Comparison of ENCODE assay signal across 10 cellular contexts in the genomic region with DNA sequence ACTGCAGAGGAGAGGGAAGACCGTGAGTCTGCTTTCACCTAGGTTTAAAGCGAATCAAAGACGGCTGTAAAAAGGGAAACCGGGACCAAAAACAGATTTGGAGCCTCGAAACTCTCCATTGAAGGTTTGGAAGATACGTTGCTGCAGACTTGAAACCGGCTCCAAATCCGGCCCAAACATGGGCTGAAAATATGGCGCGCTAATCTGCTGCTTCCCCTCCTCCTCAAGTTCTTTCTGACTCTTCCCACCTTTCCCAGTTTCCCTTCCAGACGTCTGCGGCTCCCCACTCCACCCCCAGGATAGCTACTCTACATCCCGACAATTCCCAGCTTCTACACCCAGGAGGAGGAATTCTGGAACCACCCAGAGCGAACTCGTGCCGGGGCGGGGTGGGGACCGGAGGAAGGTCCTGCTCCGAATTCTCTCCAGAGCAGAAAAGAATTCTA. TPM values are rescaled to one million over a fixed set of nuclear protein-coding genes. Genes with fewer than 3 reads are reported as not detected.
A peak's percentile ranks its signal among the peaks of the same experiment; 100 is the strongest.
DNase-seq lines count a peak whose midpoint lies in the region; ATAC-seq and TF ChIP-seq lines count a peak whose summit lies in the region.
"Had no signal": no experiment of that assay in that cellular context is flagged by ENCODE, and none has a peak within 500 bp of the region (broad histone marks: within the 10 kb centered on the region; RNA-seq: fewer than 3 reads in every experiment).

No MANE protein-coding gene starts in this region.

- H3K4me3 Mint-ChIP-seq in activated T-cell treated with anti-CD3 and anti-CD28 coated beads, Interleukin-2, amount 50 U/mL, for 4 hours = peak overlapping the region; percentile 86

- no peaks in the 10 kb centered on the region for H3K9me3 ChIP-seq in colonic mucosa
- H3K9me3 ChIP-seq in mucosa of stomach (ENCODE audit: control insufficient read depth, low read length) = no peaks in the 10 kb centered on the region
- no peaks in the 10 kb centered on the region for H3K9me3 ChIP-seq in upper lobe of right lung

- H3K9ac ChIP-seq in colonic mucosa (ENCODE audit: low read depth in 2 of 2, low read length in 2 of 2) (no peak overlapping the region), mucosa of stomach (ENCODE audit: low read length) (no peak overlapping the region)

- H3K4me1 ChIP-seq in colonic mucosa (peaks cover 7% of the 10 kb centered on the region), mucosa of stomach (ENCODE audit: control insufficient read depth, insufficient read depth, low read length) (peaks cover 19% of the 10 kb centered on the region), upper lobe of right lung (peaks cover 19% of the 10 kb centered on the region)

- intact Hi-C loops in colonic mucosa (cut with DNase I) = loop anchor here (2.0 kb wide), 1 partner anchor 617 kb away; no protein-coding TSS in a partner anchor
- intact Hi-C loops in upper lobe of right lung (cut with DNase I) = no loop called here

- H3K27ac ChIP-seq in colonic mucosa = no peak overlapping the region
- H3K27ac ChIP-seq in upper lobe of right lung = no peak overlapping the region

- peaks cover 5% of the 10 kb centered on the region for H3K36me3 Mint-ChIP-seq in activated T-cell treated with anti-CD3 and anti-CD28 coated beads, Interleukin-2, amount 50 U/mL, for 4 hours (ENCODE audit: insufficient read depth)

- H3K9me3 Mint-ChIP-seq in activated T-cell treated with anti-CD3 and anti-CD28 coated beads, Interleukin-2, amount 50 U/mL, for 4 hours = no peaks in the 10 kb centered on the region

- no peak for DNase-seq in activated T-cell treated with anti-CD3 and anti-CD28 coated beads, Interleukin-2, amount 50 U/mL, for 4 hours
- DNase-seq in activated T-cell treated with anti-CD3 and anti-CD28 coated beads for 4 hours = no peak
- peak; percentile 37 for DNase-seq in colonic mucosa
- DNase-seq in upper lobe of right lung = no peak
- DNase-seq in T1000 (lab: John Stamatoyannopoulos, UW) = no peak
- no peak for DNase-seq in anterior cingulate cortex (lab: John Stamatoyannopoulos, UW)
- DNase-seq: DND-41 had no signal

- peaks cover 46% of the 10 kb centered on the region for H3K27me3 Mint-ChIP-seq in activated T-cell treated with anti-CD3 and anti-CD28 coated beads, Interleukin-2, amount 50 U/mL, for 4 hours (ENCODE audit: low read depth)

- TF ChIP-seq CTCF in colonic mucosa (IDR thresholded peaks at IDR 0.05) (no peak), upper lobe of right lung (IDR thresholded peaks at IDR 0.05) (no peak)

- no peaks in the 10 kb centered on the region for H3K36me3 ChIP-seq in colonic mucosa
- H3K36me3 ChIP-seq in mucosa of stomach (ENCODE audit: control insufficient read depth, insufficient read depth, low read length) = no peaks in the 10 kb centered on the region
- no peaks in the 10 kb centered on the region for H3K36me3 ChIP-seq in upper lobe of right lung

- H3K4me1 Mint-ChIP-seq in activated T-cell treated with anti-CD3 and anti-CD28 coated beads, Interleukin-2, amount 50 U/mL, for 4 hours (ENCODE audit: low read depth) = peaks cover 29% of the 10 kb centered on the region

- H3K27me3 ChIP-seq in colonic mucosa (peaks cover 32% of the 10 kb centered on the region), mucosa of stomach (ENCODE audit: control insufficient read depth, insufficient read depth, low read length) (peaks cover 68% of the 10 kb centered on the region), upper lobe of right lung (peaks cover 54% of the 10 kb centered on the region)

- peak overlapping the region; percentile 54 for H3K4me3 ChIP-seq in colonic mucosa
- peak overlapping the region; percentile 28 for H3K4me3 ChIP-seq in mucosa of stomach (ENCODE audit: low read length)
- peak overlapping the region; percentile 54 for H3K4me3 ChIP-seq in upper lobe of right lung

- no peak for ATAC-seq in activated T-cell treated with anti-CD3 and anti-CD28 coated beads, Interleukin-2, amount 50 U/mL, for 4 hours
- ATAC-seq in upper lobe of right lung (no peak), HG03039 (IDR thresholded peaks at IDR 0.05; ENCODE audit: unreplicated experiment) (no peak)

RNA-seq across cellular contexts. Expression of a gene that starts 8.7 kb away (rescaled TPM):
- 1 to 10 TPM; 2.7 to 7.3 (median 6.1) TPM for total RNA-seq in activated T-cell treated with anti-CD3 and anti-CD28 coated beads, Interleukin-2, amount 50 U/mL, for 4 hours
- under 1 TPM in 1 of 2 donors, not detected in 1; 0.20 TPM for total RNA-seq in colonic mucosa
- total RNA-seq in upper lobe of right lung = 1.2 TPM
- total RNA-seq: pulmonary artery endothelial cell had no signal
